Comparison of ENCODE assay signal across 8 cellular contexts in genomic region chr14:68285421-68286179, GRCh38.
DNase-seq lines count a peak whose midpoint lies in the region; ATAC-seq and TF ChIP-seq lines count a peak whose summit lies in the region.

No MANE protein-coding gene starts in this region.

- H3K9me3 Mint-ChIP-seq in activated naive CD8-positive, alpha-beta T cell treated with anti-CD3 and anti-CD28 coated beads, Interleukin-2, amount 50 U/mL, for 24 hours = no peaks in the 10 kb centered on the region

- ATAC-seq in GM18502 (IDR thresholded peaks at IDR 0.05; ENCODE audit: poor library complexity, unreplicated experiment) (peak; percentile 29), HG03159 (IDR thresholded peaks at IDR 0.05; ENCODE audit: unreplicated experiment) (no peak)
- peak; percentile 66 for ATAC-seq in activated naive CD8-positive, alpha-beta T cell treated with anti-CD3 and anti-CD28 coated beads, Interleukin-2, amount 50 U/mL, for 24 hours

- H3K4me1 Mint-ChIP-seq in activated naive CD8-positive, alpha-beta T cell treated with anti-CD3 and anti-CD28 coated beads, Interleukin-2, amount 50 U/mL, for 24 hours = peaks cover 80% of the 10 kb centered on the region

- TF ChIP-seq POLR2A in Raji (IDR thresholded peaks at IDR 0.05; ENCODE audit: insufficient read depth, low read depth, low read length) = peak; percentile 43; the same call in 1 of the 2 replicates

- H3K36me3 Mint-ChIP-seq in activated naive CD8-positive, alpha-beta T cell treated with anti-CD3 and anti-CD28 coated beads, Interleukin-2, amount 50 U/mL, for 24 hours (ENCODE audit: low read depth) = peaks cover 3% of the 10 kb centered on the region

- H3K27ac Mint-ChIP-seq in activated naive CD8-positive, alpha-beta T cell treated with anti-CD3 and anti-CD28 coated beads, Interleukin-2, amount 50 U/mL, for 24 hours = peak overlapping the region; percentile 94

- no peak overlapping the region for H3K27ac ChIP-seq in caudate nucleus (ENCODE audit: low read depth, low read length)

- peak overlapping the region; percentile 53 for H3K4me3 Mint-ChIP-seq in activated naive CD8-positive, alpha-beta T cell treated with anti-CD3 and anti-CD28 coated beads, Interleukin-2, amount 50 U/mL, for 24 hours

- DNase-seq in activated naive CD8-positive, alpha-beta T cell treated with anti-CD3 and anti-CD28 coated beads, Interleukin-2, amount 50 U/mL, for 24 hours = peak; percentile 74
- peak; percentile 69 to 73 for DNase-seq in stimulated activated CD4-positive, alpha-beta T cell treated with anti-CD3 and anti-CD28 coated beads, Interleukin-2, amount 100 ng/mL, for 24 hours
- DNase-seq in caudate nucleus (lab: John Stamatoyannopoulos, UW) (no peak), NCI-H1694 treated with DMSO at 0.1 percent for 48 hours (lab: John Stamatoyannopoulos, UW) (no peak), GM19238 (ENCODE audit: insufficient read length, low spot score) (no peak)

- no peaks in the 10 kb centered on the region for H3K27me3 Mint-ChIP-seq in activated naive CD8-positive, alpha-beta T cell treated with anti-CD3 and anti-CD28 coated beads, Interleukin-2, amount 50 U/mL, for 24 hours

Comparison
In these comparisons a context has a peak if more than half of its experiments do, and no peak if none do; other contexts are left out.
1. DNase-seq: peak in activated naive CD8-positive, alpha-beta T cell treated with anti-CD3 and anti-CD28 coated beads, Interleukin-2, amount 50 U/mL, for 24 hours (single experiment) and stimulated activated CD4-positive, alpha-beta T cell treated with anti-CD3 and anti-CD28 coated beads, Interleukin-2, amount 100 ng/mL, for 24 hours (2 of 2); none in caudate nucleus (0 of 61), NCI-H1694 treated with DMSO at 0.1 percent for 48 hours (single experiment) and GM19238 (single experiment).